ENCODE assay signal across 22 cellular contexts in the genomic region with DNA sequence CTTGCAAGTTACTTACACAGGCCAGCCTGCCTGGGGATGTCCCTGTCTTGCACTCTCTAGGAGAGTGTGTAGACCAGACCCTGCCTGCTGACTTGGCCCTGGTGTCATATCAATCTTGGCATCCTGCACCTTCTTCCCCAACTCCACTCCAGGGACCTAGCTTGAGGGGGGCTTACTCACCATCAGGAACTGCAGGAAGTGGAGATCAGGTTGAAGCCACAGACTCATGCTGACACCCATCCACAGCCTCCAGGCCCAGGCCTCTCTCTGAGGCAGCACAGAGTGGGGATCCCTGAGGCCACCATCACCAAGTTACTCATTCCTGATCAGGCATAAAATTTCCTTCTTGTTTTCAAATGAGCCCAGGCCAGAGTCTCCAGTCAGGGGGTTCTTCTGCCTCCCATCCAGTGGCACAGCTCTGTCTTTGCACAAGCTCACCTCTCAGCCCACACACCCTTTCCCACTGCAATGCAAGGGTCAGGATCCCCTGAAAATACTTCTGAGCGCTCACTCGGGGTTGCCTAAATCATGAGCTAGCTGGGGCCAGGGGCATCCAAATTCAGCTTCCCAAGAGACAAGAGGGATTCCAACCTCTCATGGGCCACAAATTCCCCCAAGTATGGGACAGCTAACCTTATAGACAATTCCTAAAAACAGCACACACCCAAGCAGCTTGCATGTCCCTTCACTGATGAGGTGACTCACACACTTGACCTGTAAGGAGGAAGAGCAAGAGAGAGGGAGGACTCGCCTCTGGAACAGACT. TPM values are rescaled to one million over a fixed set of nuclear protein-coding genes. Genes with fewer than 3 reads are reported as not detected.
"Had no signal": no experiment of that assay in that cellular context is flagged by ENCODE, and none has a peak within 500 bp of the region (broad histone marks: within the 10 kb centered on the region; RNA-seq: fewer than 3 reads in every experiment).

No MANE protein-coding gene starts in this region.

- H3K9me3 Mint-ChIP-seq: brain; nephron progenitor cell; stimulated activated naive CD8-positive, alpha-beta T cell treated with anti-CD3 and anti-CD28 coated beads, Interleukin-15, Interleukin-2, amounts not matched to agents 100 ng/mL and 50 ng/mL, for 24 hours; T-helper 1 cell treated with Interleukin-12 subunit alpha and Interleukin-12 subunit beta and Interleukin-4 antibody, amounts not matched to agents 30 μg/mL and 1 μg/mL, for 36 hours had no signal

- ATAC-seq: gastrocnemius medialis, right cardiac atrium had no signal

- H3K36me3 ChIP-seq: gastrocnemius medialis, left ventricle myocardium inferior, transverse colon, uterus, WERI-Rb-1 had no signal

- DNase-seq: activated CD4-positive, alpha-beta T cell treated with anti-CD3 and anti-CD28 coated beads for 1 hour; activated CD4-positive, alpha-beta T cell treated with anti-CD3 and anti-CD28 coated beads, Interleukin-2, amount 50 U/mL, for 4 hours; activated naive CD4-positive, alpha-beta T cell treated with Interleukin-2 at 50 U/mL for 16 hours; caudate nucleus; dorsolateral prefrontal cortex; gastrocnemius medialis; left ventricle myocardium inferior; nephron progenitor cell; right cardiac atrium; stimulated activated CD4-positive, alpha-beta T cell treated with anti-CD3 and anti-CD28 coated beads, Interleukin-2, amount 100 ng/mL, for 24 hours; transverse colon; uterus; WERI-Rb-1 had no signal

- H3K27me3 ChIP-seq: dorsolateral prefrontal cortex, gastrocnemius medialis, transverse colon, uterus had no signal

- H3K4me1 ChIP-seq: gastrocnemius medialis, left ventricle myocardium inferior, transverse colon, uterus had no signal

- H3K27ac ChIP-seq: dorsolateral prefrontal cortex, gastrocnemius medialis, left ventricle myocardium inferior, transverse colon, uterus, WERI-Rb-1 had no signal

- H3K4me3 Mint-ChIP-seq: brain; nephron progenitor cell; stimulated activated naive CD8-positive, alpha-beta T cell treated with anti-CD3 and anti-CD28 coated beads, Interleukin-15, Interleukin-2, amounts not matched to agents 100 ng/mL and 50 ng/mL, for 24 hours; T-helper 1 cell treated with Interleukin-12 subunit alpha and Interleukin-12 subunit beta and Interleukin-4 antibody, amounts not matched to agents 30 μg/mL and 1 μg/mL, for 36 hours had no signal

- H3K27me3 Mint-ChIP-seq: brain had no signal

- H3K4me3 ChIP-seq: dorsolateral prefrontal cortex, gastrocnemius medialis, left ventricle myocardium inferior, transverse colon, uterus had no signal

- H3K27ac Mint-ChIP-seq: brain; nephron progenitor cell; progenitor cell of endocrine pancreas; stimulated activated naive CD8-positive, alpha-beta T cell treated with anti-CD3 and anti-CD28 coated beads, Interleukin-15, Interleukin-2, amounts not matched to agents 100 ng/mL and 50 ng/mL, for 24 hours; T-helper 1 cell treated with Interleukin-12 subunit alpha and Interleukin-12 subunit beta and Interleukin-4 antibody, amounts not matched to agents 30 μg/mL and 1 μg/mL, for 36 hours had no signal

- H3K4me1 Mint-ChIP-seq: brain, nephron progenitor cell had no signal

- H3K9me3 ChIP-seq: gastrocnemius medialis, left ventricle myocardium inferior, transverse colon, uterus had no signal

RNA-seq across cellular contexts. Expression of gene CSMD2, which starts 33.5 kb away (rescaled TPM):
- total RNA-seq: myocyte had no signal

RNA-seq across cellular contexts. Expression of gene C1orf94, which starts 45.1 kb away (rescaled TPM):
- total RNA-seq: epithelial cell of proximal tubule, gastrocnemius medialis, kidney epithelial cell, left ventricle myocardium inferior, myocyte, omental fat pad, progenitor cell of endocrine pancreas, right cardiac atrium, skeletal muscle tissue, transverse colon, uterus had no signal
- polyA plus RNA-seq: right cardiac atrium had no signal
